26 cellular contexts compared by ENCODE assay signal in the genomic region with DNA sequence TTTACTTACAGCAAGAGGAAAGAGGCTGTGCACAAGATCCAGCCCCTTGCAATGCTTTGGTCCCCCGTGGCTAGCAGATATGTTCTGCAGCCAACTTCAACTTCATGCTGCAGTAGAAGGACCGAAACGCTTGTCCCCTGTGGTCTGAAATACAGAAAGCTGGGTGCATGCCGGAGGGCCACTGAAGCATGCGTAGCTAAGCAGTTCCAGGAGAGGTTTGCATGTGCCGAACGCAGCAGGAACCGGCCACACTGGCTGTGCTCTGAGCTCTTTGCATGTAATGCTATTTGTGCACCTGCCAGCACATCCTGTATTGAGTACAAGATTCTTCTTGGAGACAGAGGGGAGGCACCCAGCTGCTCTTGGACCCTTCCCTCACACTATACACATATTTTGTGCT. TPM values are rescaled to one million over a fixed set of nuclear protein-coding genes. Genes with fewer than 3 reads are reported as not detected.
A peak's percentile ranks its signal among the peaks of the same experiment; 100 is the strongest.
DNase-seq lines count a peak whose midpoint lies in the region; TF ChIP-seq lines count a peak whose summit lies in the region.
"Had no signal": no experiment of that assay in that cellular context is flagged by ENCODE, and none has a peak within 500 bp of the region (broad histone marks: within the 10 kb centered on the region; RNA-seq: fewer than 3 reads in every experiment).

No MANE protein-coding gene starts in this region.

- H3K4me1 ChIP-seq in mesenchymal stem cell (ENCODE audit: control insufficient read depth, insufficient read depth, low read depth, low read length), result peaks cover 2% of the 10 kb centered on the region
- H3K4me1 ChIP-seq: HAP-1, SJSA1 had no signal

- no peak overlapping the region for H2AK5ac ChIP-seq in mesenchymal stem cell (ENCODE audit: low read length, severe bottlenecking)

- H3K4me3 ChIP-seq in GM12865 (ENCODE audit: low read depth, low read length) (no peak overlapping the region), mesenchymal stem cell (ENCODE audit: insufficient read depth in 1 of 2, low read depth in 1 of 2, low read length in 2 of 2) (no peak overlapping the region)
- H3K4me3 ChIP-seq: HAP-1, SJSA1 had no signal

- H2BK15ac ChIP-seq in mesenchymal stem cell (ENCODE audit: low read depth, poor library complexity, severe bottlenecking), result no peak overlapping the region

- no peak overlapping the region for H3K27ac Mint-ChIP-seq in endothelial cell (ENCODE audit: unreplicated experiment)
- H3K27ac Mint-ChIP-seq: HFFc6 had no signal

- no peaks in the 10 kb centered on the region for H3K4me1 Mint-ChIP-seq in endothelial cell (ENCODE audit: unreplicated experiment)

- H3K4ac ChIP-seq in mesenchymal stem cell (ENCODE audit: low read depth in 1 of 2, low read length in 2 of 2), result no peak overlapping the region

- no peak overlapping the region for H3K27ac ChIP-seq in mesenchymal stem cell (ENCODE audit: low read length, poor library complexity, severe bottlenecking)
- H3K27ac ChIP-seq: SJSA1 had no signal

- no peak overlapping the region for H3K23ac ChIP-seq in mesenchymal stem cell (ENCODE audit: low read length in 2 of 2)

- H3K36me3 ChIP-seq in mesenchymal stem cell (ENCODE audit: control insufficient read depth in 1 of 2, insufficient read depth in 2 of 2, low read depth in 1 of 2, low read length in 2 of 2), result no peaks in the 10 kb centered on the region
- H3K36me3 ChIP-seq: HAP-1, SJSA1 had no signal

- no peak for TF ChIP-seq EP300 in Ishikawa (IDR thresholded peaks at IDR 0.05; ENCODE audit: borderline replicate concordance)

- no peaks in the 10 kb centered on the region for H3K9me3 ChIP-seq in mesenchymal stem cell (ENCODE audit: control insufficient read depth, low read length)
- H3K9me3 ChIP-seq: HAP-1, SJSA1 had no signal

- no peak overlapping the region for H2AFZ ChIP-seq in mesenchymal stem cell (ENCODE audit: low read depth, low read length)

- no peak overlapping the region for H4K8ac ChIP-seq in mesenchymal stem cell (ENCODE audit: low read length)

- H3K4me3 Mint-ChIP-seq in endothelial cell (ENCODE audit: unreplicated experiment), result no peak overlapping the region
- H3K4me3 Mint-ChIP-seq: HFFc6 had no signal

- H2BK5ac ChIP-seq in mesenchymal stem cell (ENCODE audit: low read depth, low read length, poor library complexity, severe bottlenecking), result no peak overlapping the region

- H3K79me1 ChIP-seq in mesenchymal stem cell (replicated peaks; ENCODE audit: low read length, poor library complexity, severe bottlenecking), result no peaks in the 10 kb centered on the region

- no peak overlapping the region for H4K91ac ChIP-seq in mesenchymal stem cell (ENCODE audit: low read length)

- no peak for TF ChIP-seq CTCF in GM12865 (IDR thresholded peaks at IDR 0.05; ENCODE audit: insufficient read depth, low read depth, low read length, missing control alignments)
- TF ChIP-seq CTCF in endothelial cell (IDR thresholded peaks at IDR 0.05; ENCODE audit: unreplicated experiment), result no peak

- H3K14ac ChIP-seq in mesenchymal stem cell (ENCODE audit: low read length in 2 of 2), result no peak overlapping the region

- H3K36me3 Mint-ChIP-seq in endothelial cell (ENCODE audit: low read depth, unreplicated experiment), result no peaks in the 10 kb centered on the region

- TF ChIP-seq RAD21 in Ishikawa (IDR thresholded peaks at IDR 0.05; ENCODE audit: low read depth), result no peak

- no peaks in the 10 kb centered on the region for H3K27me3 Mint-ChIP-seq in endothelial cell (ENCODE audit: unreplicated experiment)

- WGBS in mesenchymal stem cell, result 93% methylated on average over 8 of the region's 8 CpGs

- no peak overlapping the region for H3K9ac ChIP-seq in mesenchymal stem cell (ENCODE audit: low read length)

- no peak overlapping the region for H2BK12ac ChIP-seq in mesenchymal stem cell (ENCODE audit: low read length in 2 of 2)

- no peak overlapping the region for H3K18ac ChIP-seq in mesenchymal stem cell (ENCODE audit: low read depth in 1 of 2, low read length in 2 of 2)

- H3K27me3 ChIP-seq in mesenchymal stem cell (ENCODE audit: control insufficient read depth in 1 of 2, insufficient read depth in 1 of 2, low read length in 2 of 2), result no peaks in the 10 kb centered on the region
- H3K27me3 ChIP-seq: SJSA1 had no signal

- no peak overlapping the region for H3K4me2 ChIP-seq in mesenchymal stem cell (ENCODE audit: low read length, poor library complexity, severe bottlenecking)

- H2BK120ac ChIP-seq in mesenchymal stem cell (ENCODE audit: low read depth, low read length), result no peak overlapping the region

- DNase-seq in GM12865 (ENCODE audit: low read depth), result peak; percentile 66
- peak; percentile 19 for DNase-seq in iPS-NIHi11 (ENCODE audit: low spot score)
- peak; percentile 32 for DNase-seq in renal cortical epithelial cell (ENCODE audit: low read depth)
- DNase-seq in SW 1271 (lab: John Stamatoyannopoulos, UW), result no peak
- DNase-seq in mesenchymal stem cell, result no peak
- no peak for DNase-seq in endothelial cell (ENCODE audit: low spot score)
- DNase-seq: 8988T; ACHN; Calu3; DMS79 treated with DMSO at 0.1 percent for 48 hours; GF-D8; GOT3; HFFc6; KG1; MM.1S; NCI-H1048; NCI-H1417 treated with DMSO at 0.1 percent for 48 hours; NCI-H1694 treated with DMSO at 0.1 percent for 48 hours; NCI-H2081; NCI-H2227 treated with DMSO at 0.1 percent for 48 hours; NK-92 treated with Interleukin-12 subunit alpha and Interleukin-12 subunit beta, amount 100 ng/mL, for 24 hours; Right ventricle myocardium superior; RPMI8226 had no signal

- no peaks in the 10 kb centered on the region for H3K9me3 Mint-ChIP-seq in endothelial cell (ENCODE audit: unreplicated experiment)

TF ChIP-seq in Ishikawa, 13 proteins besides CTCF, POLR2A, EP300 and RAD21:
- TF ChIP-seq, protein P1, sequence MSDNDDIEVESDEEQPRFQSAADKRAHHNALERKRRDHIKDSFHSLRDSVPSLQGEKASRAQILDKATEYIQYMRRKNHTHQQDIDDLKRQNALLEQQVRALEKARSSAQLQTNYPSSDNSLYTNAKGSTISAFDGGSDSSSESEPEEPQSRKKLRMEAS (IDR thresholded peaks at IDR 0.05), result peak; percentile 43; the same call in 1 of the 2 replicates
- TF ChIP-seq, protein P2, sequence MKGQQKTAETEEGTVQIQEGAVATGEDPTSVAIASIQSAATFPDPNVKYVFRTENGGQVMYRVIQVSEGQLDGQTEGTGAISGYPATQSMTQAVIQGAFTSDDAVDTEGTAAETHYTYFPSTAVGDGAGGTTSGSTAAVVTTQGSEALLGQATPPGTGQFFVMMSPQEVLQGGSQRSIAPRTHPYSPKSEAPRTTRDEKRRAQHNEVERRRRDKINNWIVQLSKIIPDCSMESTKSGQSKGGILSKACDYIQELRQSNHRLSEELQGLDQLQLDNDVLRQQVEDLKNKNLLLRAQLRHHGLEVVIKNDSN (IDR thresholded peaks at IDR 0.05), result no peak
- TF ChIP-seq TEAD4 (IDR thresholded peaks at IDR 0.05), result 0 out of 2 replicates have a peak, but pooled peaks have one; percentile 32
- no peak for TF ChIP-seq EGR1 (IDR thresholded peaks at IDR 0.05)
- no peak for TF ChIP-seq ZBTB7A (IDR thresholded peaks at IDR 0.05; ENCODE audit: low read depth)
- TF ChIP-seq NFIC (IDR thresholded peaks at IDR 0.05), result no peak
- TF ChIP-seq, protein P3, sequence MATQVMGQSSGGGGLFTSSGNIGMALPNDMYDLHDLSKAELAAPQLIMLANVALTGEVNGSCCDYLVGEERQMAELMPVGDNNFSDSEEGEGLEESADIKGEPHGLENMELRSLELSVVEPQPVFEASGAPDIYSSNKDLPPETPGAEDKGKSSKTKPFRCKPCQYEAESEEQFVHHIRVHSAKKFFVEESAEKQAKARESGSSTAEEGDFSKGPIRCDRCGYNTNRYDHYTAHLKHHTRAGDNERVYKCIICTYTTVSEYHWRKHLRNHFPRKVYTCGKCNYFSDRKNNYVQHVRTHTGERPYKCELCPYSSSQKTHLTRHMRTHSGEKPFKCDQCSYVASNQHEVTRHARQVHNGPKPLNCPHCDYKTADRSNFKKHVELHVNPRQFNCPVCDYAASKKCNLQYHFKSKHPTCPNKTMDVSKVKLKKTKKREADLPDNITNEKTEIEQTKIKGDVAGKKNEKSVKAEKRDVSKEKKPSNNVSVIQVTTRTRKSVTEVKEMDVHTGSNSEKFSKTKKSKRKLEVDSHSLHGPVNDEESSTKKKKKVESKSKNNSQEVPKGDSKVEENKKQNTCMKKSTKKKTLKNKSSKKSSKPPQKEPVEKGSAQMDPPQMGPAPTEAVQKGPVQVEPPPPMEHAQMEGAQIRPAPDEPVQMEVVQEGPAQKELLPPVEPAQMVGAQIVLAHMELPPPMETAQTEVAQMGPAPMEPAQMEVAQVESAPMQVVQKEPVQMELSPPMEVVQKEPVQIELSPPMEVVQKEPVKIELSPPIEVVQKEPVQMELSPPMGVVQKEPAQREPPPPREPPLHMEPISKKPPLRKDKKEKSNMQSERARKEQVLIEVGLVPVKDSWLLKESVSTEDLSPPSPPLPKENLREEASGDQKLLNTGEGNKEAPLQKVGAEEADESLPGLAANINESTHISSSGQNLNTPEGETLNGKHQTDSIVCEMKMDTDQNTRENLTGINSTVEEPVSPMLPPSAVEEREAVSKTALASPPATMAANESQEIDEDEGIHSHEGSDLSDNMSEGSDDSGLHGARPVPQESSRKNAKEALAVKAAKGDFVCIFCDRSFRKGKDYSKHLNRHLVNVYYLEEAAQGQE (IDR thresholded peaks at IDR 0.05; ENCODE audit: low read depth), result no peak
- no peak for TF ChIP-seq FOXM1 (IDR thresholded peaks at IDR 0.05; ENCODE audit: borderline replicate concordance, low read depth)
- no peak for TF ChIP-seq CEBPB (IDR thresholded peaks at IDR 0.05)

RNA-seq across cellular contexts. Expression of a gene that starts 35.8 kb away (rescaled TPM):
- 0.17 and 0.20 TPM in 2 replicates for total RNA-seq in renal cortical epithelial cell
- polyA plus RNA-seq in mesenchymal stem cell (2013, experiment 1 of 2), result 1.1 TPM
- 1.2 TPM for polyA plus RNA-seq in mesenchymal stem cell (2013, experiment 2 of 2)
- total RNA-seq in endothelial cell (ENCODE audit: unreplicated experiment), result 0.36 TPM
- total RNA-seq: Calu3, HFFc6 had no signal

Comparison
In these comparisons a context has a peak if more than half of its experiments do, and no peak if none do; other contexts are left out.
1. DNase-seq: peak in GM12865 (single experiment), iPS-NIHi11 (single experiment) and renal cortical epithelial cell (single experiment); none in SW 1271 (0 of 2), mesenchymal stem cell (single experiment) and endothelial cell (single experiment).